2 cellular contexts compared by ENCODE assay signal in genomic region chr3:127732879-127733350, GRCh38.
TF ChIP-seq lines count a peak whose summit lies in the region.

No MANE protein-coding gene starts in this region.

TF ChIP-seq in GM12878, 131 proteins besides CTCF, POLR2A, EP300 and RAD21 (continues in another document):
- TF ChIP-seq E2F4 (IDR thresholded peaks at IDR 0.05; ENCODE audit: low read depth, low read length) (no peak), NKRF (conservative IDR thresholded peaks at IDR 0.05) (peak; percentile 75), USF2 (IDR thresholded peaks at IDR 0.05; ENCODE audit: borderline replicate concordance, low read depth, low read length) (no peak), ZNF592 (IDR thresholded peaks at IDR 0.05) (peak; percentile 95), TAF1 (IDR thresholded peaks at IDR 0.05; ENCODE audit: borderline replicate concordance, low read depth, low read length) (no peak), BRCA1 (IDR thresholded peaks at IDR 0.05; ENCODE audit: low read depth, low read length) (no peak), SIN3A (IDR thresholded peaks at IDR 0.05; ENCODE audit: low read depth, low read length) (peak; percentile 78), RBBP5 (conservative IDR thresholded peaks at IDR 0.05) (no peak), ZNF687 (IDR thresholded peaks at IDR 0.05) (peak; percentile 88), ZNF207 (IDR thresholded peaks at IDR 0.05; ENCODE audit: borderline replicate concordance) (no peak)

TF ChIP-seq in GM23338, 12 proteins besides CTCF, POLR2A, EP300 and RAD21 (continued from another document):
- TF ChIP-seq REST (IDR thresholded peaks at IDR 0.05; ENCODE audit: unreplicated experiment), result no peak
- no peak for TF ChIP-seq NANOG (IDR thresholded peaks at IDR 0.05; ENCODE audit: borderline replicate concordance)
- no peak for TF ChIP-seq JUNB (IDR thresholded peaks at IDR 0.05; ENCODE audit: unreplicated experiment)
- no peak for TF ChIP-seq EZH2 (IDR thresholded peaks at IDR 0.05; ENCODE audit: low read depth, unreplicated experiment)
- TF ChIP-seq STAT1 (IDR thresholded peaks at IDR 0.05; ENCODE audit: unreplicated experiment), result no peak
- no peak for TF ChIP-seq CREB1 (CRISPR knock-in tag; IDR thresholded peaks at IDR 0.05; ENCODE audit: low read depth)
- no peak for TF ChIP-seq ZNF462 (CRISPR knock-in tag; IDR thresholded peaks at IDR 0.05)
- TF ChIP-seq ETS1 (IDR thresholded peaks at IDR 0.05), result no peak
- no peak for TF ChIP-seq ZNF331 (CRISPR knock-in tag; IDR thresholded peaks at IDR 0.05; ENCODE audit: low read depth)
TF ChIP-seq in GM23338: peak in this region for 0.
